8 cellular contexts compared by ENCODE assay signal in the genomic region with DNA sequence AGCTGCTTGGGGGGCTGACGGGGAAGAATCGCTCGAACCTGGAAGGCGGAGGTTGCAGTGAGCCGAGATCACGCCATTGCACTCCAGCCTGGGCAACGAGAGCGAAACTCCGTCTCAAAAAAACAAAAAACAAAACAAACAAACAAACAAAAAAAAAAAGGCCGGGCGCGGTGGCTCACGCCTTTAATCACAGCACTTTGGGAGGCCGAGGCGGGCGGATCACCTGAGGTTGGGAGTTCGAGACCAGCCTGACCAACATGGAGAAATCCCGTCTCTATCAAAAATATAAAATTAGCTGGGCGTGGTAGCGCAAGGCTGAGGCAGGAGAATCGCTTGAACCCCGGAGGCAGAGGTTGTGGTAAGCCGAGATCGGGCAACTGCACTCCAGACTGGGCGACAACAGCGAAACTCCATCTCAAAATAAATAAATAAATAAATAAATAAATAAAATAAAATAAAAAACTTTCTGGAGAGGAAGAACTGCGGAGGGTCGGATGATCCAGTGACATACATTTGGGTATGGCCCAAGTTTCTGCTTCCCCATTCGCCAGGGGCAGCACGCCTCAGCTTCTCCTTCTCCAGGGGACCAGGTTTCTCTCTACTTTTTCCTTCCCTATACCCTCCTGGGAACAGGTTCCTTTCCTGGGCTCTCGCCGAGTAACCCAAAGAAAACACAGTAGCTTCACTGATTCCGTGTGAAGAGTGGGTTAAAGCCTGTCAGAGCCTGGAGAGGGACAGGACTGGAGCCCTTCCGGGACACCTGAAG. TPM values are rescaled to one million over a fixed set of nuclear protein-coding genes. Genes with fewer than 3 reads are reported as not detected.
A peak's percentile ranks its signal among the peaks of the same experiment; 100 is the strongest.
DNase-seq lines count a peak whose midpoint lies in the region; ATAC-seq and TF ChIP-seq lines count a peak whose summit lies in the region.
"Not testable (repeated sequence)": the region's sequence is repeated elsewhere in the genome, so short reads cannot be mapped to it uniquely, and the experiment has no call there.

No MANE protein-coding gene starts in this region.

- not testable (repeated sequence) for H4K20me1 ChIP-seq in PC-3 (ENCODE audit: low read length)

- H3K27me3 ChIP-seq in HUES64 (ENCODE audit: insufficient read depth, low read length); PC-3 (ENCODE audit: low read length); dorsolateral prefrontal cortex: not testable (repeated sequence)

- H3K9ac ChIP-seq in HUES64 (ENCODE audit: low read depth, low read length) (peak overlapping the region; percentile 71), PC-3 (ENCODE audit: low read length) (peak overlapping the region; percentile 82)

- not testable (repeated sequence) for H3K27me3 Mint-ChIP-seq in activated T-cell treated with anti-CD3 and anti-CD28 coated beads, Interleukin-2, amount 50 U/mL, for 4 hours (ENCODE audit: low read depth); naive thymus-derived CD8-positive, alpha-beta T cell; stimulated activated naive CD8-positive, alpha-beta T cell treated with anti-CD3 and anti-CD28 coated beads, Interleukin-15, amount 100 ng/mL, for 72 hours

- H3K27ac ChIP-seq in HUES64 (ENCODE audit: low read depth, low read length) (peak overlapping the region; percentile 59; the same call in 1 of the 2 replicates), PC-3 (ENCODE audit: low read length) (peak overlapping the region; percentile 34; the same call in 1 of the 2 replicates), dorsolateral prefrontal cortex (peak overlapping the region; percentile 42 to 98 (median 93))

- DNase-seq in CD1c-positive myeloid dendritic cell (ENCODE audit: extremely low spot score) (peak; percentile 74), dorsolateral prefrontal cortex (peak in 3 of 10 donors; percentile 9 to 42 (median 12))
- not testable (repeated sequence) for DNase-seq in PC-3; activated T-cell treated with anti-CD3 and anti-CD28 coated beads, Interleukin-2, amount 50 U/mL, for 4 hours; naive thymus-derived CD8-positive, alpha-beta T cell; stimulated activated naive CD8-positive, alpha-beta T cell treated with anti-CD3 and anti-CD28 coated beads, Interleukin-15, amount 100 ng/mL, for 72 hours

- peak; percentile 41 for ATAC-seq in PC-3
- ATAC-seq in activated T-cell treated with anti-CD3 and anti-CD28 coated beads, Interleukin-2, amount 50 U/mL, for 4 hours; naive thymus-derived CD8-positive, alpha-beta T cell; stimulated activated naive CD8-positive, alpha-beta T cell treated with anti-CD3 and anti-CD28 coated beads, Interleukin-15, amount 100 ng/mL, for 72 hours: not testable (repeated sequence)

- peak overlapping the region; percentile 94 for H2AFZ ChIP-seq in PC-3 (ENCODE audit: low read length)

- BruUV-seq in PC-3 (replicated peaks; lab: Mats Ljungman, UMichigan) = not testable (repeated sequence)

- H3K4me3 ChIP-seq in HUES64 (ENCODE audit: low read length) (peak overlapping the region; percentile 88), PC-3 (ENCODE audit: low read length) (peak overlapping the region; percentile 97), dorsolateral prefrontal cortex (peak overlapping the region; percentile 69 to 100 (median 89)), iPS-11a (ENCODE audit: low read depth, low read length) (peak overlapping the region; percentile 87)

- POLR2A ChIA-PET in PC-3 (lab: Charles Lee; ENCODE audit: unreplicated experiment) = interaction anchor here (0.6 kb wide), 2 partner anchors 11 to 340 kb away, joined by 4 to 10 read pairs; no protein-coding TSS in a partner anchor
- POLR2A ChIA-PET in naive thymus-derived CD8-positive, alpha-beta T cell (lab: Charles Lee) = interaction anchor here (0.7 to 2.5 kb wide), 12 partner anchors 12 to 449 kb away, joined by 3 to 25 read pairs (median 4); partner anchors contain the start of genes HPS6, OGA and SUFU

- peaks cover 46% of the 10 kb centered on the region for H3K79me2 ChIP-seq in PC-3 (ENCODE audit: low read length)

- not testable (repeated sequence) for H3K36me3 Mint-ChIP-seq in activated T-cell treated with anti-CD3 and anti-CD28 coated beads, Interleukin-2, amount 50 U/mL, for 4 hours (ENCODE audit: insufficient read depth); naive thymus-derived CD8-positive, alpha-beta T cell

- not testable (repeated sequence) for H3K4me1 ChIP-seq in HUES64 (ENCODE audit: insufficient read depth, low read length); PC-3 (ENCODE audit: insufficient read depth, low read length)

- 80% methylated on average over 30 of the region's 34 CpGs for WGBS in HUES64

- H3K9me3 ChIP-seq in HUES64 (ENCODE audit: insufficient read depth, low read depth, low read length); PC-3 (ENCODE audit: low read length): not testable (repeated sequence)

- H3F3A ChIP-seq in PC-3 (ENCODE audit: low read length, unreplicated experiment) = not testable (repeated sequence)

- peak overlapping the region; percentile 92 for H3K4me3 Mint-ChIP-seq in activated T-cell treated with anti-CD3 and anti-CD28 coated beads, Interleukin-2, amount 50 U/mL, for 4 hours
- peak overlapping the region; percentile 90 to 99 (median 96) for H3K4me3 Mint-ChIP-seq in naive thymus-derived CD8-positive, alpha-beta T cell
- H3K4me3 Mint-ChIP-seq in stimulated activated naive CD8-positive, alpha-beta T cell treated with anti-CD3 and anti-CD28 coated beads, Interleukin-15, amount 100 ng/mL, for 72 hours = peak overlapping the region; percentile 96 to 97

- not testable (repeated sequence) for H3K9me2 ChIP-seq in PC-3 (replicated peaks; ENCODE audit: low read length)

- H3K4me2 ChIP-seq in PC-3 (ENCODE audit: low read length) = peak overlapping the region; percentile 87

- not testable (repeated sequence) for TF ChIP-seq CTCF in PC-3 (conservative IDR thresholded peaks at IDR 0.05; ENCODE audit: low read depth, low read length); dorsolateral prefrontal cortex (IDR thresholded peaks at IDR 0.05 in 54 of 56, conservative IDR thresholded peaks at IDR 0.05 in 2 of 56; ENCODE audit: low read depth in 1 of 56, partially characterized antibody in 56 of 56)

- intact Hi-C loops in PC-3 (cut with micrococcal nuclease) = not testable (repeated sequence)
- intact Hi-C loops in dorsolateral prefrontal cortex (cut with DNase I) = loop anchor here in 1 of 2 donors (5.0 kb wide), 1 partner anchor 77 kb away; the partner anchor contains the start of gene PPRC1

- CTCF ChIA-PET in PC-3 (lab: Charles Lee) = interaction anchor here (0.7 kb wide), 1 partner anchor 15 kb away, joined by 6 read pairs; no protein-coding TSS in a partner anchor

- H3K4me1 Mint-ChIP-seq in activated T-cell treated with anti-CD3 and anti-CD28 coated beads, Interleukin-2, amount 50 U/mL, for 4 hours (ENCODE audit: low read depth) = peaks cover 47% of the 10 kb centered on the region
- peaks cover 18 to 52% (median 46%) of the 10 kb centered on the region in 4 donors for H3K4me1 Mint-ChIP-seq in naive thymus-derived CD8-positive, alpha-beta T cell
- peaks cover 47% of the 10 kb centered on the region for H3K4me1 Mint-ChIP-seq in stimulated activated naive CD8-positive, alpha-beta T cell treated with anti-CD3 and anti-CD28 coated beads, Interleukin-15, amount 100 ng/mL, for 72 hours

- not testable (repeated sequence) for H3K36me3 ChIP-seq in HUES64 (ENCODE audit: insufficient read depth, low read length); PC-3 (ENCODE audit: low read depth, low read length)

- H3K27ac Mint-ChIP-seq in naive thymus-derived CD8-positive, alpha-beta T cell = peak overlapping the region; percentile 87 to 98 (median 96)
- peak overlapping the region; percentile 96 to 97 for H3K27ac Mint-ChIP-seq in stimulated activated naive CD8-positive, alpha-beta T cell treated with anti-CD3 and anti-CD28 coated beads, Interleukin-15, amount 100 ng/mL, for 72 hours

- not testable (repeated sequence) for H3K9me3 Mint-ChIP-seq in activated T-cell treated with anti-CD3 and anti-CD28 coated beads, Interleukin-2, amount 50 U/mL, for 4 hours; naive thymus-derived CD8-positive, alpha-beta T cell; stimulated activated naive CD8-positive, alpha-beta T cell treated with anti-CD3 and anti-CD28 coated beads, Interleukin-15, amount 100 ng/mL, for 72 hours

RNA-seq across cellular contexts. Expression of gene ARMH3, which starts 0.9 kb away (rescaled TPM):
- polyA plus RNA-seq in HUES64 (2013, experiment 1 of 2) = 12.2 TPM
- polyA plus RNA-seq in HUES64 (2013, experiment 2 of 2) = 11.8 TPM
- total RNA-seq in PC-3 (2014; rRNA removed) (7.8 and 9.7 TPM in 2 replicates), dorsolateral prefrontal cortex (10 to 100 TPM; 21.8 to 40.4 (median 30.4) TPM)
- 10 to 100 TPM; 16.6 to 21.7 (median 21.5) TPM for total RNA-seq in activated T-cell treated with anti-CD3 and anti-CD28 coated beads, Interleukin-2, amount 50 U/mL, for 4 hours
- 10 to 100 TPM; 29.9 to 30.2 TPM for total RNA-seq in naive thymus-derived CD8-positive, alpha-beta T cell
- polyA plus RNA-seq in naive thymus-derived CD8-positive, alpha-beta T cell = 10 to 100 TPM; 19.9 to 23.1 (median 21.7) TPM

RNA-seq across cellular contexts. Expression of gene HPS6, which starts 10.1 kb away (rescaled TPM):
- polyA plus RNA-seq in HUES64 (2013, experiment 1 of 2) = 7.5 TPM
- 9.8 TPM for polyA plus RNA-seq in HUES64 (2013, experiment 2 of 2)
- 24.0 and 26.8 TPM in 2 replicates for total RNA-seq in PC-3 (2014; rRNA removed)
- 10 to 100 TPM; 25.4 to 27.7 (median 25.5) TPM for total RNA-seq in activated T-cell treated with anti-CD3 and anti-CD28 coated beads, Interleukin-2, amount 50 U/mL, for 4 hours
- total RNA-seq in dorsolateral prefrontal cortex = 10 to 100 TPM in 118 of 120 experiments, 1 to 10 TPM in 2; 8.7 to 18.4 (median 13.9) TPM
- 10 to 100 TPM; 21.2 to 22.0 TPM for total RNA-seq in naive thymus-derived CD8-positive, alpha-beta T cell
- polyA plus RNA-seq in naive thymus-derived CD8-positive, alpha-beta T cell = 10 to 100 TPM; 14.6 to 22.0 (median 16.8) TPM

Comparison
In these comparisons a context has a peak if more than half of its experiments do, and no peak if none do; other contexts are left out.
1. H3K27ac ChIP-seq: peak in every context shown above with its lines; median percentile 93 in dorsolateral prefrontal cortex; 59 in HUES64; 34 in PC-3.